In the genomic region with DNA sequence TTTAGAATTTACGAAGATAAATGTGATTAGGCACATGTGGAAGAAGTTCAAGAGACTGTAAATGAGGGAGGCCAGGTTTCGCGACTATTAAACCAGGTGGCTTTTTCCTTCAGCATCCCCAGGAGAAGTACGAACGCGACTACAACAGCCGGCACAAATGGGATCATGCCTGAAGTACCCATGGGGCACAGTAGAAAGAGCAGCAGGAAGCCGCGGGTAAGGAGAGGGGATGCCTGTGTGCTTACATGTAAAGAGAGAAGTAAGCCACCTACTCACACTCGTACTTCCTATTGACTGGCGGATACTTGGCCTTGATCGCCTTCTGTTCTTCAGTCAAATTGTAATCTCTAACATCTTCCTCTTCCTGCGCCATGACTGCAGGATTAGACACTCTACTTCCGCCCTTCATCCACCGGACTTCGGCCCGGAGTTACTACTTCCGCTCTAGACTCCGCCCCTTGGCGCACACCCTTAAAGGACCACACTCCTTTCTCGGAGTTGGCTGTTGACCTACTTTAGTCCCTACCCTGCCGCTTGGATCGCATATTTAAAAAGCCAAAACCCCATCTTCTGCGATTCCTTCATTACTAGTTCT, we compare ENCODE assay signal across 1 cellular context.
A peak's percentile ranks its signal among the peaks of the same experiment; 100 is the strongest.
TF ChIP-seq lines count a peak whose summit lies in the region.

A gene (minus strand): TSS at position 394 of the 595 bp plus-strand sequence. CDS start 21 bp downstream, at position 373.

TF ChIP-seq in H1, 55 proteins besides CTCF, POLR2A, EP300 and RAD21:
- TF ChIP-seq GTF2F1 (IDR thresholded peaks at IDR 0.05; ENCODE audit: borderline replicate concordance, low read depth, low read length) (peak; percentile 58; the same call in 1 of the 2 replicates), SAP30 (IDR thresholded peaks at IDR 0.05; ENCODE audit: insufficient read depth, insufficient replicate concordance, low read length) (peak; percentile 86), KDM4A (IDR thresholded peaks at IDR 0.05; ENCODE audit: low read depth, low read length, severe bottlenecking) (peak; percentile 18), ASH2L (IDR thresholded peaks at IDR 0.05; ENCODE audit: low read length) (peak; percentile 27), RFX5 (IDR thresholded peaks at IDR 0.05; ENCODE audit: borderline replicate concordance, low read depth, low read length) (no peak), SIN3A (conservative IDR thresholded peaks at IDR 0.05 in 1 of 2, IDR thresholded peaks at IDR 0.05 in 1 of 2; ENCODE audit: low read depth in 1 of 2, low read length in 2 of 2) (peak; percentile 47 to 71; a peak in 1 of 4 replicates), BCL11A (IDR thresholded peaks at IDR 0.05; ENCODE audit: low read depth in 2 of 2, low read length in 2 of 2) (no peak), KDM5A (IDR thresholded peaks at IDR 0.05; ENCODE audit: low read length) (peak; percentile 82; the same call in 1 of the 2 replicates), RNF2 (IDR thresholded peaks at IDR 0.05; ENCODE audit: borderline replicate concordance, low read depth, low read length, missing control alignments, poor library complexity, severe bottlenecking) (no peak), TAF1 (IDR thresholded peaks at IDR 0.05; ENCODE audit: low read depth, low read length) (peak; percentile 87), SP4 (IDR thresholded peaks at IDR 0.05; ENCODE audit: low read length) (no peak; the same call in 1 of the 2 replicates), HDAC2 (IDR thresholded peaks at IDR 0.05; ENCODE audit: borderline replicate concordance in 1 of 2, low read depth in 2 of 2, low read length in 2 of 2) (no peak), NRF1 (IDR thresholded peaks at IDR 0.05; ENCODE audit: low read depth, low read length) (no peak), CEBPB (IDR thresholded peaks at IDR 0.05; ENCODE audit: low read depth, low read length) (no peak), JUN (IDR thresholded peaks at IDR 0.05; ENCODE audit: low read depth, low read length) (no peak), GABPA (IDR thresholded peaks at IDR 0.05; ENCODE audit: borderline replicate concordance, insufficient read depth, low read length) (peak; percentile 88), CHD1 (IDR thresholded peaks at IDR 0.05; ENCODE audit: low read depth, low read length) (no peak), POLR2AphosphoS5 (IDR thresholded peaks at IDR 0.05; ENCODE audit: low read depth, low read length) (peak; percentile 85), TBP (IDR thresholded peaks at IDR 0.05; ENCODE audit: low read depth, low read length) (peak; percentile 86), BRCA1 (IDR thresholded peaks at IDR 0.05; ENCODE audit: low read depth, low read length) (no peak), TAF7 (optimal IDR thresholded peaks at IDR 0.05; ENCODE audit: borderline replicate concordance, low read depth, low read length) (peak; percentile 26)
- TF ChIP-seq, protein P1, sequence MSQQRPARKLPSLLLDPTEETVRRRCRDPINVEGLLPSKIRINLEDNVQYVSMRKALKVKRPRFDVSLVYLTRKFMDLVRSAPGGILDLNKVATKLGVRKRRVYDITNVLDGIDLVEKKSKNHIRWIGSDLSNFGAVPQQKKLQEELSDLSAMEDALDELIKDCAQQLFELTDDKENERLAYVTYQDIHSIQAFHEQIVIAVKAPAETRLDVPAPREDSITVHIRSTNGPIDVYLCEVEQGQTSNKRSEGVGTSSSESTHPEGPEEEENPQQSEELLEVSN (IDR thresholded peaks at IDR 0.05): no peak
- TF ChIP-seq, protein P2, sequence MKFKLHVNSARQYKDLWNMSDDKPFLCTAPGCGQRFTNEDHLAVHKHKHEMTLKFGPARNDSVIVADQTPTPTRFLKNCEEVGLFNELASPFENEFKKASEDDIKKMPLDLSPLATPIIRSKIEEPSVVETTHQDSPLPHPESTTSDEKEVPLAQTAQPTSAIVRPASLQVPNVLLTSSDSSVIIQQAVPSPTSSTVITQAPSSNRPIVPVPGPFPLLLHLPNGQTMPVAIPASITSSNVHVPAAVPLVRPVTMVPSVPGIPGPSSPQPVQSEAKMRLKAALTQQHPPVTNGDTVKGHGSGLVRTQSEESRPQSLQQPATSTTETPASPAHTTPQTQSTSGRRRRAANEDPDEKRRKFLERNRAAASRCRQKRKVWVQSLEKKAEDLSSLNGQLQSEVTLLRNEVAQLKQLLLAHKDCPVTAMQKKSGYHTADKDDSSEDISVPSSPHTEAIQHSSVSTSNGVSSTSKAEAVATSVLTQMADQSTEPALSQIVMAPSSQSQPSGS (IDR thresholded peaks at IDR 0.05; ENCODE audit: low read length): 0 out of 2 replicates have a peak, but pooled peaks have one; percentile 78
